In the genomic region with DNA sequence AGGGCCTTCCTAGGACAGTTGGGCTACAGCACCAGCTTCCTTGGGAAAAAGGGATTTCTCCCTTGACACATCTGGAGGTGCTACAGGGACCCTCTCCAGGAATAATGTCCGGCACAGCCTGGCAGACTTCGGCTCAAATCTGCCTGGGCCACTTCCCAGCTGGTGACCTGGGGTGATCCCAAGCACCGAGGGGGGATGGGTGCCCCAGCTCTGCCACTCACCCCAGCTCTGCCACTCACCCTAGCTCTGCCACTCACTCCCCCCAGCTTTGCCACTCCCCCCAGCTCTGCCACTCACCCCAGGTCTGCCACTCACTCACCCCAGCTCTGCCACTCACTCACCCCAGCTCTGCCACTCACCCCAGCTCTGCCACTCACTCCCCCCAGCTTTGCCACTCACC, we compare ENCODE assay signal across 18 cellular contexts. TPM values are rescaled to one million over a fixed set of nuclear protein-coding genes. Genes with fewer than 3 reads are reported as not detected.
DNase-seq lines count a peak whose midpoint lies in the region; ATAC-seq and TF ChIP-seq lines count a peak whose summit lies in the region.
"Had no signal": no experiment of that assay in that cellular context is flagged by ENCODE, and none has a peak within 500 bp of the region (broad histone marks: within the 10 kb centered on the region; RNA-seq: fewer than 3 reads in every experiment).

No MANE protein-coding gene starts in this region.

- TF ChIP-seq EP300 in SK-N-SH (IDR thresholded peaks at IDR 0.05; ENCODE audit: borderline replicate concordance in 1 of 2, low read depth in 1 of 2, low read length in 1 of 2) (no peak), esophagus muscularis mucosa (IDR thresholded peaks at IDR 0.05) (no peak)

- H3K4me1 ChIP-seq in SK-N-SH (ENCODE audit: control insufficient read depth in 1 of 2, insufficient read depth in 2 of 2, low read depth in 1 of 2, low read length in 1 of 2), result peaks cover 8 to 62% of the 10 kb centered on the region in 2 experiments
- H3K4me1 ChIP-seq in esophagus muscularis mucosa, result peaks cover 74 to 99% (median 95%) of the 10 kb centered on the region in 4 donors
- H3K4me1 ChIP-seq in osteoblast (ENCODE audit: insufficient read depth, low read length), result peaks cover 52% of the 10 kb centered on the region
- peaks cover 0 to 31% of the 10 kb centered on the region in 2 donors for H3K4me1 ChIP-seq in uterus

- H3K4me1 Mint-ChIP-seq in T-cell, result peaks cover under 1 to 26% (median 14%) of the 10 kb centered on the region in 3 donors
- H3K4me1 Mint-ChIP-seq: activated naive CD8-positive, alpha-beta T cell treated with anti-CD3 and anti-CD28 coated beads, Interleukin-2, amount 50 U/mL, for 24 hours had no signal

- H3K4me3 ChIP-seq in SK-N-SH (ENCODE audit: low read depth in 2 of 2, low read length in 1 of 2), result no peak overlapping the region
- H3K4me3 ChIP-seq in esophagus muscularis mucosa, result peak overlapping the region in 2 of 4 donors; percentile 36 to 39
- no peak overlapping the region for H3K4me3 ChIP-seq in osteoblast (ENCODE audit: insufficient read depth, low read length)
- H3K4me3 ChIP-seq in uterus, result no peak overlapping the region
- H3K4me3 ChIP-seq: colonic mucosa, PC-9 had no signal

- no peaks in the 10 kb centered on the region for H3K9me2 ChIP-seq in SK-N-SH

- H2AFZ ChIP-seq in SK-N-SH (ENCODE audit: low read depth) (no peak overlapping the region), osteoblast (ENCODE audit: low read length) (no peak overlapping the region)
- H2AFZ ChIP-seq: parathyroid adenoma, PC-9 had no signal

- WGBS in SK-N-SH (ENCODE audit: low lambda C conversion rate), result no CpG with 5 or more reads among the region's 3 CpGs
- 40% methylated on average over 3 of the region's 3 CpGs for WGBS in esophagus muscularis mucosa

- H3K4me3 Mint-ChIP-seq in T-cell, result no peak overlapping the region
- H3K4me3 Mint-ChIP-seq: activated naive CD8-positive, alpha-beta T cell treated with anti-CD3 and anti-CD28 coated beads, Interleukin-2, amount 50 U/mL, for 24 hours had no signal

- H3K27ac Mint-ChIP-seq in T-cell, result no peak overlapping the region
- H3K27ac Mint-ChIP-seq: activated naive CD8-positive, alpha-beta T cell treated with anti-CD3 and anti-CD28 coated beads, Interleukin-2, amount 50 U/mL, for 24 hours had no signal

- H3K4me2 ChIP-seq in SK-N-SH, result peak overlapping the region; percentile 41; the same call in 1 of the 2 replicates
- H3K4me2 ChIP-seq in osteoblast (ENCODE audit: insufficient read depth, low read length), result peak overlapping the region; percentile 61
- H3K4me2 ChIP-seq: PC-9 had no signal

- POLR2A ChIA-PET in SK-N-SH (lab: Yijun Ruan, JAX), result no interaction called here
- POLR2A ChIA-PET in T-cell (lab: Charles Lee), result no interaction called here

- peaks cover 53% of the 10 kb centered on the region for H3K79me2 ChIP-seq in SK-N-SH (ENCODE audit: insufficient read depth)
- H3K79me2 ChIP-seq in osteoblast (ENCODE audit: insufficient read depth, low read length), result peaks cover 98% of the 10 kb centered on the region

- CTCF ChIA-PET in SK-N-SH (lab: Yijun Ruan, JAX) (interaction anchor here (0.9 to 1.0 kb wide), 3 partner anchors 39 to 226 kb away, joined by 3 read pairs; a partner anchor contains a TSS), T-cell (lab: Charles Lee) (no interaction called here)

- H3K27ac ChIP-seq in SK-N-SH (ENCODE audit: low read depth in 2 of 2, low read length in 1 of 2) (no peak overlapping the region), esophagus muscularis mucosa (replicated peaks in 1 of 4) (peak overlapping the region; percentile 82 to 94 (median 88)), osteoblast (ENCODE audit: low read depth, low read length) (peak overlapping the region; percentile 77), uterus (peak overlapping the region; percentile 21 to 78)
- H3K27ac ChIP-seq: 22Rv1, PC-9 had no signal

- H3K9ac ChIP-seq in SK-N-SH, result no peak overlapping the region
- H3K9ac ChIP-seq: parathyroid adenoma had no signal

- no peaks in the 10 kb centered on the region for H3F3A ChIP-seq in SK-N-SH (replicated peaks; ENCODE audit: insufficient read depth)

- TF ChIP-seq CTCF in SK-N-SH (IDR thresholded peaks at IDR 0.05) (no peak), esophagus muscularis mucosa (IDR thresholded peaks at IDR 0.05) (no peak), osteoblast (IDR thresholded peaks at IDR 0.05; ENCODE audit: extremely low read depth, low read depth, low read length) (no peak), uterus (IDR thresholded peaks at IDR 0.05) (no peak)

- ATAC-seq in SK-N-SH treated with all-trans-retinoic acid at 6 μM for 48 hours (no peak), T-cell (replicated peaks in 1 of 4) (no peak)
- ATAC-seq: activated naive CD8-positive, alpha-beta T cell treated with anti-CD3 and anti-CD28 coated beads, Interleukin-2, amount 50 U/mL, for 24 hours had no signal

- intact Hi-C loops in esophagus muscularis mucosa (cut with DNase I) (loop anchor here (5.0 kb wide), 1 partner anchor 38 kb away; no protein-coding TSS in a partner anchor), uterus (cut with DNase I; ENCODE audit: low total_unique reads) (no loop called here)

- H3K36me3 ChIP-seq in SK-N-SH (replicated peaks in 1 of 2; ENCODE audit: control insufficient read depth in 1 of 2, insufficient read depth in 2 of 2, low read length in 1 of 2) (no peaks in the 10 kb centered on the region), esophagus muscularis mucosa (peaks cover 0 to 9% (median 2%) of the 10 kb centered on the region in 4 donors), osteoblast (ENCODE audit: insufficient read depth, low read length) (peaks cover 5% of the 10 kb centered on the region), uterus (no peaks in the 10 kb centered on the region)
- H3K36me3 ChIP-seq: colonic mucosa had no signal

- DNase-seq in SK-N-SH (no peak), esophagus muscularis mucosa (ENCODE audit: extremely low spot score) (no peak), osteoblast (ENCODE audit: insufficient read length, low spot score, missing footprints) (peak; percentile 53), uterus (no peak), HuH-7.5 (ENCODE audit: low spot score) (no peak), T-cell (no peak), COLO829 (ENCODE audit: low spot score) (no peak)
- DNase-seq: activated CD4-positive, CD25-positive, alpha-beta regulatory T cell; activated naive CD8-positive, alpha-beta T cell treated with anti-CD3 and anti-CD28 coated beads, Interleukin-2, amount 50 U/mL, for 24 hours; Calu3; colonic mucosa; GF-D8; NCI-H187; NCI-H524; PC-9 had no signal

- H3K27me3 ChIP-seq in SK-N-SH (ENCODE audit: insufficient read depth) (no peaks in the 10 kb centered on the region), esophagus muscularis mucosa (no peaks in the 10 kb centered on the region), osteoblast (ENCODE audit: insufficient read depth, low read length) (no peaks in the 10 kb centered on the region), uterus (no peaks in the 10 kb centered on the region)
- H3K27me3 ChIP-seq: colonic mucosa had no signal

- H3K9me3 ChIP-seq in SK-N-SH (no peaks in the 10 kb centered on the region), esophagus muscularis mucosa (no peaks in the 10 kb centered on the region), osteoblast (ENCODE audit: low read depth, low read length) (no peaks in the 10 kb centered on the region), uterus (no peaks in the 10 kb centered on the region)
- H3K9me3 ChIP-seq: colonic mucosa had no signal

- no peaks in the 10 kb centered on the region for H3K27me3 Mint-ChIP-seq in T-cell

- H4K20me1 ChIP-seq in SK-N-SH (ENCODE audit: insufficient read depth), result peaks cover 62% of the 10 kb centered on the region
- H4K20me1 ChIP-seq in osteoblast (ENCODE audit: insufficient read depth, low read length), result peaks cover 62% of the 10 kb centered on the region

- no peaks in the 10 kb centered on the region for H3K36me3 Mint-ChIP-seq in T-cell

- no peaks in the 10 kb centered on the region for H3K9me3 Mint-ChIP-seq in T-cell
- H3K9me3 Mint-ChIP-seq: activated naive CD8-positive, alpha-beta T cell treated with anti-CD3 and anti-CD28 coated beads, Interleukin-2, amount 50 U/mL, for 24 hours had no signal

- no peak for TF ChIP-seq POLR2A in esophagus muscularis mucosa (IDR thresholded peaks at IDR 0.05; ENCODE audit: low read depth)
- no peak for TF ChIP-seq POLR2A in uterus (IDR thresholded peaks at IDR 0.05)

- no peak for TF ChIP-seq RAD21 in SK-N-SH (IDR thresholded peaks at IDR 0.05; ENCODE audit: low read length)

TF ChIP-seq in SK-N-SH, 30 proteins besides CTCF, POLR2A, EP300 and RAD21 (continues in another document):
- TF ChIP-seq, protein P1, sequence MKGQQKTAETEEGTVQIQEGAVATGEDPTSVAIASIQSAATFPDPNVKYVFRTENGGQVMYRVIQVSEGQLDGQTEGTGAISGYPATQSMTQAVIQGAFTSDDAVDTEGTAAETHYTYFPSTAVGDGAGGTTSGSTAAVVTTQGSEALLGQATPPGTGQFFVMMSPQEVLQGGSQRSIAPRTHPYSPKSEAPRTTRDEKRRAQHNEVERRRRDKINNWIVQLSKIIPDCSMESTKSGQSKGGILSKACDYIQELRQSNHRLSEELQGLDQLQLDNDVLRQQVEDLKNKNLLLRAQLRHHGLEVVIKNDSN (IDR thresholded peaks at IDR 0.05; ENCODE audit: borderline replicate concordance, low read depth), result no peak
- no peak for TF ChIP-seq FOXM1 (IDR thresholded peaks at IDR 0.05; ENCODE audit: low read depth)
- no peak for TF ChIP-seq EZH2phosphoT487 (IDR thresholded peaks at IDR 0.05; ENCODE audit: borderline replicate concordance, low read depth)
- no peak for TF ChIP-seq NFIC (IDR thresholded peaks at IDR 0.05; ENCODE audit: borderline replicate concordance)
- TF ChIP-seq RFX5 (IDR thresholded peaks at IDR 0.05; ENCODE audit: low read length), result no peak

TF ChIP-seq in SK-N-SH treated with all-trans-retinoic acid at 6 μM for 48 hours, 23 proteins besides CTCF, POLR2A, EP300 and RAD21:
- TF ChIP-seq ZNF565 (CRISPR knock-in tag; conservative IDR thresholded peaks at IDR 0.05; ENCODE audit: low read depth) (no peak), ZNF70 (CRISPR knock-in tag; IDR thresholded peaks at IDR 0.05) (no peak), ZFP3 (CRISPR knock-in tag; IDR thresholded peaks at IDR 0.05) (no peak), OSR1 (CRISPR knock-in tag; IDR thresholded peaks at IDR 0.05) (no peak), ESRRG (CRISPR knock-in tag; IDR thresholded peaks at IDR 0.05) (no peak)
TF ChIP-seq in SK-N-SH treated with all-trans-retinoic acid at 6 μM for 48 hours: peak in this region for 0.

RNA-seq across cellular contexts. Expression of a gene that starts 9.9 kb away (rescaled TPM):
- polyA plus RNA-seq in SK-N-SH (2012; rRNA removed), result 7.8 and 10.9 TPM in 2 replicates
- polyA plus RNA-seq in SK-N-SH (2012; cell fraction: cytosol; rRNA removed), result 2.7 and 4.3 TPM in 2 replicates
- 39.6 and 46.8 TPM in 2 replicates for polyA plus RNA-seq in SK-N-SH (2012; cell fraction: nucleus; rRNA removed)
- 100 to 1,000 TPM in 1 of 4 donors, 10 to 100 TPM in 3; 59.6 to 119 (median 71.7) TPM for total RNA-seq in esophagus muscularis mucosa
- 46.0 and 49.9 TPM in 2 replicates for total RNA-seq in osteoblast
- total RNA-seq in uterus, result 10 to 100 TPM; 24.7 to 83.3 (median 48.2) TPM
- total RNA-seq in T-cell, result 10 to 100 TPM; 11.2 to 41.5 (median 20.9) TPM

Comparison
In these comparisons a context has a peak if more than half of its experiments do, and no peak if none do; other contexts are left out.
1. H3K27ac ChIP-seq: peak in esophagus muscularis mucosa (4 of 4), osteoblast (single experiment) and uterus (2 of 2); none in SK-N-SH (0 of 2).